1 cellular context compared by ENCODE assay signal in the genomic region with DNA sequence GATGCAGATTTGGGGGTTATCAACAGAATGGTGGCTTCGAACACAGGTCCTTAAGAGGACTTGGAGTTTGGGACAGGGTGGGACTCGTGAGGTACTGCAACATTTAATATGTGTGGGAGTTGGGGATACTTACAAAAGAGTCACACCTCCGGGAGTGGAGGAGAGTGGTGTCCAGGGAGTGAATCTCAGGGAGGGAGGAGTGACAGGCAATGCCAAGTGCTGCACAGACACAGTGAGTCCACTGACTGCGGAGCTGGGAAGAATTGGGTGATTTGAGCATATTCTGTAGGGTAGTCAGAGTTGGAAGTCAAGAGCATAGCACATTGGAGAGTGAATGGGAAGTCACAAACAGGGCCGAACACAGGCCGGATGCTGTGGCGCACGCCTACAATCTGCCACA.
TF ChIP-seq lines count a peak whose summit lies in the region.

No MANE protein-coding gene starts in this region.

TF ChIP-seq in WTC11, 78 proteins besides CTCF, POLR2A, EP300 and RAD21:
- TF ChIP-seq, protein P1, sequence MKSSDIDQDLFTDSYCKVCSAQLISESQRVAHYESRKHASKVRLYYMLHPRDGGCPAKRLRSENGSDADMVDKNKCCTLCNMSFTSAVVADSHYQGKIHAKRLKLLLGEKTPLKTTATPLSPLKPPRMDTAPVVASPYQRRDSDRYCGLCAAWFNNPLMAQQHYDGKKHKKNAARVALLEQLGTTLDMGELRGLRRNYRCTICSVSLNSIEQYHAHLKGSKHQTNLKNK (CRISPR knock-in tag; IDR thresholded peaks at IDR 0.05): no peak
- TF ChIP-seq NFYB (CRISPR knock-in tag; conservative IDR thresholded peaks at IDR 0.05; ENCODE audit: low read depth): no peak
- no peak for TF ChIP-seq ZNF423 (CRISPR knock-in tag; IDR thresholded peaks at IDR 0.05)
- TF ChIP-seq ZNF317 (CRISPR knock-in tag; IDR thresholded peaks at IDR 0.05; ENCODE audit: borderline replicate concordance, low read depth): no peak
- no peak for TF ChIP-seq ELF4 (CRISPR knock-in tag; IDR thresholded peaks at IDR 0.05; ENCODE audit: low read depth)
- TF ChIP-seq, protein P2, sequence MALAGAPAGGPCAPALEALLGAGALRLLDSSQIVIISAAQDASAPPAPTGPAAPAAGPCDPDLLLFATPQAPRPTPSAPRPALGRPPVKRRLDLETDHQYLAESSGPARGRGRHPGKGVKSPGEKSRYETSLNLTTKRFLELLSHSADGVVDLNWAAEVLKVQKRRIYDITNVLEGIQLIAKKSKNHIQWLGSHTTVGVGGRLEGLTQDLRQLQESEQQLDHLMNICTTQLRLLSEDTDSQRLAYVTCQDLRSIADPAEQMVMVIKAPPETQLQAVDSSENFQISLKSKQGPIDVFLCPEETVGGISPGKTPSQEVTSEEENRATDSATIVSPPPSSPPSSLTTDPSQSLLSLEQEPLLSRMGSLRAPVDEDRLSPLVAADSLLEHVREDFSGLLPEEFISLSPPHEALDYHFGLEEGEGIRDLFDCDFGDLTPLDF (CRISPR knock-in tag; IDR thresholded peaks at IDR 0.05): no peak
- TF ChIP-seq, protein P3, sequence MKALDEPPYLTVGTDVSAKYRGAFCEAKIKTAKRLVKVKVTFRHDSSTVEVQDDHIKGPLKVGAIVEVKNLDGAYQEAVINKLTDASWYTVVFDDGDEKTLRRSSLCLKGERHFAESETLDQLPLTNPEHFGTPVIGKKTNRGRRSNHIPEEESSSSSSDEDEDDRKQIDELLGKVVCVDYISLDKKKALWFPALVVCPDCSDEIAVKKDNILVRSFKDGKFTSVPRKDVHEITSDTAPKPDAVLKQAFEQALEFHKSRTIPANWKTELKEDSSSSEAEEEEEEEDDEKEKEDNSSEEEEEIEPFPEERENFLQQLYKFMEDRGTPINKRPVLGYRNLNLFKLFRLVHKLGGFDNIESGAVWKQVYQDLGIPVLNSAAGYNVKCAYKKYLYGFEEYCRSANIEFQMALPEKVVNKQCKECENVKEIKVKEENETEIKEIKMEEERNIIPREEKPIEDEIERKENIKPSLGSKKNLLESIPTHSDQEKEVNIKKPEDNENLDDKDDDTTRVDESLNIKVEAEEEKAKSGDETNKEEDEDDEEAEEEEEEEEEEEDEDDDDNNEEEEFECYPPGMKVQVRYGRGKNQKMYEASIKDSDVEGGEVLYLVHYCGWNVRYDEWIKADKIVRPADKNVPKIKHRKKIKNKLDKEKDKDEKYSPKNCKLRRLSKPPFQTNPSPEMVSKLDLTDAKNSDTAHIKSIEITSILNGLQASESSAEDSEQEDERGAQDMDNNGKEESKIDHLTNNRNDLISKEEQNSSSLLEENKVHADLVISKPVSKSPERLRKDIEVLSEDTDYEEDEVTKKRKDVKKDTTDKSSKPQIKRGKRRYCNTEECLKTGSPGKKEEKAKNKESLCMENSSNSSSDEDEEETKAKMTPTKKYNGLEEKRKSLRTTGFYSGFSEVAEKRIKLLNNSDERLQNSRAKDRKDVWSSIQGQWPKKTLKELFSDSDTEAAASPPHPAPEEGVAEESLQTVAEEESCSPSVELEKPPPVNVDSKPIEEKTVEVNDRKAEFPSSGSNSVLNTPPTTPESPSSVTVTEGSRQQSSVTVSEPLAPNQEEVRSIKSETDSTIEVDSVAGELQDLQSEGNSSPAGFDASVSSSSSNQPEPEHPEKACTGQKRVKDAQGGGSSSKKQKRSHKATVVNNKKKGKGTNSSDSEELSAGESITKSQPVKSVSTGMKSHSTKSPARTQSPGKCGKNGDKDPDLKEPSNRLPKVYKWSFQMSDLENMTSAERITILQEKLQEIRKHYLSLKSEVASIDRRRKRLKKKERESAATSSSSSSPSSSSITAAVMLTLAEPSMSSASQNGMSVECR (CRISPR knock-in tag; IDR thresholded peaks at IDR 0.05; ENCODE audit: borderline replicate concordance): no peak
